Comparison of ENCODE assay signal across 8 cellular contexts in the genomic region with DNA sequence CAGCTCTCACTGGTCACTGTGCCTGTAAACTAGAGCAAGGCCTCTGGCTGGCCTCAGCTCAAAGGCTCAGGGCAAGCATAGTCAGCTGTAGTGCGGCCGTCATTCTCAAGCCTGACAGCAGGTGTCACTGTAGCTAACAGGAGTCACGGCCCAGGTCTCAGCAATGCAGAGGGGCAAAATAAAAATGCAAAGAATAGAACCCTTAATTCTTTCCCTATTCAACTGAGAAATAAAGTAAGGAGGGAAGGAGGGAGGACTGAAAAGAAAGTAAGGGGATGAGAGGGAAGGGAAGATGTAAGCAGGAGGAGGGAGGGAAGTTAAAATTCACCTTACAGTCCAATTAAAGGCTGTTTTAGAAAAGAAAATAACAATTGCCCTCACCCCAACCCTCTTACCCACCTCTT.
DNase-seq lines count a peak whose midpoint lies in the region; ATAC-seq and TF ChIP-seq lines count a peak whose summit lies in the region.

No MANE protein-coding gene starts in this region.

- TF ChIP-seq CTCF in type B pancreatic cell (conservative IDR thresholded peaks at IDR 0.05): peak; percentile 90

- H3K4me1 ChIP-seq in SJSA1 (replicated peaks): peaks cover 20% of the 10 kb centered on the region
- H3K4me1 ChIP-seq in trophoblast cell (ENCODE audit: control insufficient read depth in 1 of 2, insufficient read depth in 2 of 2, low read length in 2 of 2): no peaks in the 10 kb centered on the region

- H2BK5ac ChIP-seq in trophoblast cell (ENCODE audit: low read depth, low read length, poor library complexity): no peak overlapping the region

- H2AK5ac ChIP-seq in trophoblast cell (ENCODE audit: low read length): no peak overlapping the region

- H3K27me3 ChIP-seq in SJSA1 (replicated peaks): no peaks in the 10 kb centered on the region
- H3K27me3 ChIP-seq in trophoblast cell (ENCODE audit: insufficient read depth, low read length): no peaks in the 10 kb centered on the region

- no peaks in the 10 kb centered on the region for H3K79me1 ChIP-seq in trophoblast cell (ENCODE audit: low read length)

- H3K36me3 ChIP-seq in SJSA1: peaks cover 58% of the 10 kb centered on the region
- peaks cover 14 to 27% of the 10 kb centered on the region in 2 experiments for H3K36me3 ChIP-seq in trophoblast cell (ENCODE audit: control insufficient read depth in 1 of 2, insufficient read depth in 2 of 2, low read length in 2 of 2)

- no peak overlapping the region for H4K8ac ChIP-seq in trophoblast cell (ENCODE audit: low read depth, low read length)

- H2AFZ ChIP-seq in trophoblast cell (ENCODE audit: insufficient read depth, low read length, poor library complexity): no peak overlapping the region

- DNase-seq in GDM1 (lab: John Stamatoyannopoulos, UW) (peak; percentile 41), KG1 (lab: John Stamatoyannopoulos, UW) (peak; percentile 34), SJSA1 (ENCODE audit: low read depth in 1 of 2, low spot score in 2 of 2) (peak; percentile 55 to 77), globus pallidus (ENCODE audit: low spot score) (peak; percentile 82), trophoblast cell (peak; percentile 59 to 85), type B pancreatic cell (ENCODE audit: extremely low spot score, unreplicated experiment) (peak; percentile 80)
- DNase-seq in activated naive CD4-positive, alpha-beta T cell (lab: John Stamatoyannopoulos, UW): peak; percentile 49 to 67 (median 62)

- no peak overlapping the region for H4K12ac ChIP-seq in trophoblast cell (ENCODE audit: low read depth, low read length)

- no peak overlapping the region for H2BK12ac ChIP-seq in trophoblast cell (ENCODE audit: low read length)

- H3K18ac ChIP-seq in trophoblast cell (ENCODE audit: low read length): no peak overlapping the region

- no peak overlapping the region for H3K4ac ChIP-seq in trophoblast cell (ENCODE audit: low read depth, low read length)

- no peak overlapping the region for H3K9ac ChIP-seq in trophoblast cell (ENCODE audit: low read length)

- H3K4me2 ChIP-seq in trophoblast cell (ENCODE audit: low read length): no peak overlapping the region

- no peaks in the 10 kb centered on the region for H3K9me3 Mint-ChIP-seq in type B pancreatic cell

- H3K23ac ChIP-seq in trophoblast cell (ENCODE audit: low read length): no peak overlapping the region

- H3K36me3 Mint-ChIP-seq in type B pancreatic cell: peaks cover 3% of the 10 kb centered on the region

- H3K4me3 ChIP-seq in SJSA1 (no peak overlapping the region), trophoblast cell (ENCODE audit: low read depth, low read length) (no peak overlapping the region)

- H3K9me3 ChIP-seq in SJSA1 (replicated peaks) (no peaks in the 10 kb centered on the region), trophoblast cell (ENCODE audit: insufficient read depth, low read depth, low read length) (no peaks in the 10 kb centered on the region)

- ATAC-seq in GM21447 (IDR thresholded peaks at IDR 0.05; ENCODE audit: unreplicated experiment): no peak

- no peak overlapping the region for H3K4me3 Mint-ChIP-seq in type B pancreatic cell

- no peak overlapping the region for H3K27ac Mint-ChIP-seq in type B pancreatic cell

- H3K27me3 Mint-ChIP-seq in type B pancreatic cell: no peaks in the 10 kb centered on the region

- H3K27ac ChIP-seq in SJSA1 (no peak overlapping the region), trophoblast cell (ENCODE audit: low read depth, low read length) (no peak overlapping the region)

- H3K14ac ChIP-seq in trophoblast cell (ENCODE audit: low read length): no peak overlapping the region

- WGBS in trophoblast cell (ENCODE audit: extremely low coverage, insufficient coverage, insufficient read length): no CpG with 5 or more reads among the region's 3 CpGs

- H4K91ac ChIP-seq in trophoblast cell (ENCODE audit: low read depth, low read length): no peak overlapping the region

- H3K79me2 ChIP-seq in trophoblast cell (ENCODE audit: control insufficient read depth, insufficient read depth, low read length, poor library complexity): no peaks in the 10 kb centered on the region

- no peak overlapping the region for H2BK120ac ChIP-seq in trophoblast cell (ENCODE audit: insufficient read depth, low read length, poor library complexity)

- peaks cover 11% of the 10 kb centered on the region for H3K4me1 Mint-ChIP-seq in type B pancreatic cell (ENCODE audit: unreplicated experiment)
